ENCODE assay signal across 8 cellular contexts in genomic region chr5:154860123-154860522, GRCh38. TPM values are rescaled to one million over a fixed set of nuclear protein-coding genes. Genes with fewer than 3 reads are reported as not detected.
DNase-seq lines count a peak whose midpoint lies in the region; ATAC-seq and TF ChIP-seq lines count a peak whose summit lies in the region.

No MANE protein-coding gene starts in this region.

- DNase-seq in AG04450 (ENCODE audit: low read depth, low spot score) = no peak
- DNase-seq in adipocyte (ENCODE audit: low read depth) = peak; percentile 86
- peak; percentile 39 for DNase-seq in transverse colon

- 18 to 52% methylated on average over 2 to 5 of the region's 5 CpGs for WGBS in transverse colon (ENCODE audit: low coverage in 1 of 2), 2 donors

- TF ChIP-seq POLR2A in transverse colon (IDR thresholded peaks at IDR 0.05) = no peak
- TF ChIP-seq POLR2A in GM18505 (IDR thresholded peaks at IDR 0.05; ENCODE audit: borderline replicate concordance, extremely low read depth, insufficient read depth, insufficient read length) = no peak

- H3K9ac ChIP-seq in adipocyte (ENCODE audit: low read length) = peak overlapping the region; percentile 92

- no peaks in the 10 kb centered on the region for H3K27me3 ChIP-seq in AG04450 (ENCODE audit: control insufficient read depth, insufficient read depth, low read length)
- no peaks in the 10 kb centered on the region for H3K27me3 ChIP-seq in adipocyte (replicated peaks; ENCODE audit: control insufficient read depth, insufficient read depth, low read length)
- H3K27me3 ChIP-seq in layer of hippocampus (ENCODE audit: control insufficient read depth, insufficient read depth, low read length) = no peaks in the 10 kb centered on the region
- no peaks in the 10 kb centered on the region for H3K27me3 ChIP-seq in transverse colon

- intact Hi-C loops in transverse colon (cut with DNase I; ENCODE audit: low total_unique reads) = no loop called here

- CTCF ChIA-PET in AG04450 (lab: Charles Lee) = interaction anchor here (0.9 kb wide), 1 partner anchor 18 kb away, joined by 3 read pairs; no protein-coding TSS in a partner anchor

- H3K9me3 ChIP-seq in AG04450 (ENCODE audit: control insufficient read depth, insufficient read depth, low read length) = no peaks in the 10 kb centered on the region
- no peaks in the 10 kb centered on the region for H3K9me3 ChIP-seq in KOPT-K1 (ENCODE audit: insufficient read depth, low read length, poor library complexity, severe bottlenecking)
- no peaks in the 10 kb centered on the region for H3K9me3 ChIP-seq in adipocyte (ENCODE audit: control insufficient read depth, low read length)
- H3K9me3 ChIP-seq in transverse colon = no peaks in the 10 kb centered on the region

- peaks cover 42% of the 10 kb centered on the region for H3K36me3 ChIP-seq in KOPT-K1 (ENCODE audit: insufficient read depth, low read length)
- peaks cover 19% of the 10 kb centered on the region for H3K36me3 ChIP-seq in adipocyte (ENCODE audit: control insufficient read depth, insufficient read depth, low read length, severe bottlenecking)
- H3K36me3 ChIP-seq in transverse colon = peaks cover 0 to 1% (median 0%) of the 10 kb centered on the region in 4 donors

- POLR2A ChIA-PET in AG04450 (lab: Yijun Ruan, JAX) = interaction anchor here (0.6 to 1.2 kb wide), 3 partner anchors 78 to 1297 kb away, joined by 3 to 5 read pairs (median 3); partner anchors contain the start of genes FAM114A2, GEMIN5 and MFAP3

- TF ChIP-seq EP300 in transverse colon (IDR thresholded peaks at IDR 0.05; ENCODE audit: low read depth) = no peak

- H3K4me1 ChIP-seq in adipocyte (ENCODE audit: control insufficient read depth, insufficient read depth, low read length) = peaks cover 43% of the 10 kb centered on the region
- H3K4me1 ChIP-seq in transverse colon = peaks cover 24 to 45% (median 42%) of the 10 kb centered on the region in 4 donors

- H3K4me3 ChIP-seq in AG04450 (ENCODE audit: low read depth, low read length) (peak overlapping the region; percentile 82), adipocyte (ENCODE audit: low read length) (peak overlapping the region; percentile 90), transverse colon (peak overlapping the region in 3 of 4 donors; percentile 73 to 78 (median 76))

- ATAC-seq in GM21360 (IDR thresholded peaks at IDR 0.05; ENCODE audit: unreplicated experiment) (no peak), GM18498 (IDR thresholded peaks at IDR 0.05; ENCODE audit: unreplicated experiment) (no peak), GM18505 (IDR thresholded peaks at IDR 0.05; ENCODE audit: unreplicated experiment) (no peak)

- in situ Hi-C loops in transverse colon (cut with MboI; ENCODE audit: low pct_ligation_motif_present in 1 of 4, low pct_unique_long_range_greater_than_20kb in 1 of 4, low sequenced_read_pairs in 3 of 4) = no loop called here

- no peak overlapping the region for H3K27ac ChIP-seq in AG04450 (ENCODE audit: low read depth, low read length)
- H3K27ac ChIP-seq in KOPT-K1 (ENCODE audit: low read depth, low read length, poor library complexity, severe bottlenecking) = peak overlapping the region; percentile 95
- peak overlapping the region; percentile 5 for H3K27ac ChIP-seq in layer of hippocampus (ENCODE audit: low read depth, low read length)
- H3K27ac ChIP-seq in transverse colon = peak overlapping the region; percentile 95 to 99 (median 98)

- TF ChIP-seq CTCF in AG04450 (IDR thresholded peaks at IDR 0.05; ENCODE audit: low read depth, low read length) (no peak), transverse colon (IDR thresholded peaks at IDR 0.05) (no peak)

RNA-seq across cellular contexts. Expression of gene CNOT8, which starts 1.7 kb away (rescaled TPM):
- 41.0 and 51.8 TPM in 2 replicates for polyA plus RNA-seq in AG04450 (2011; rRNA removed)
- 30.5 and 31.3 TPM in 2 replicates for polyA minus RNA-seq in AG04450 (2011; rRNA and poly(A)+ RNA removed)
- total RNA-seq in transverse colon = 10 to 100 TPM; 64.3 to 97.3 (median 78.9) TPM

RNA-seq across cellular contexts. Expression of gene FAXDC2, which starts 9.7 kb away (rescaled TPM):
- 21.1 and 22.7 TPM in 2 replicates for polyA plus RNA-seq in AG04450 (2011; rRNA removed)
- polyA minus RNA-seq in AG04450 (2011; rRNA and poly(A)+ RNA removed) = 23.6 and 24.9 TPM in 2 replicates
- total RNA-seq in transverse colon = 10 to 100 TPM; 10.3 to 54.8 (median 27.4) TPM
